In genomic region chr11:47469411-47470179, GRCh38 we compare ENCODE assay signal across 10 cellular contexts. TPM values are rescaled to one million over a fixed set of nuclear protein-coding genes. Genes with fewer than 3 reads are reported as not detected.
A peak's percentile ranks its signal among the peaks of the same experiment; 100 is the strongest.
DNase-seq lines count a peak whose midpoint lies in the region; ATAC-seq and TF ChIP-seq lines count a peak whose summit lies in the region.
"Had no signal": no experiment of that assay in that cellular context is flagged by ENCODE, and none has a peak within 500 bp of the region (broad histone marks: within the 10 kb centered on the region; RNA-seq: fewer than 3 reads in every experiment).

No MANE protein-coding gene starts in this region.

- intact Hi-C loops in CD4-positive, alpha-beta memory T cell (cut with micrococcal nuclease) = no loop called here

- H3K36me3 ChIP-seq in CD4-positive, alpha-beta memory T cell (ENCODE audit: insufficient read depth, low read length) = peaks cover 77% of the 10 kb centered on the region

- peaks cover 3 to 12% (median 6%) of the 10 kb centered on the region in 4 donors for H3K4me1 Mint-ChIP-seq in CD4-positive, alpha-beta memory T cell
- peaks cover 47% of the 10 kb centered on the region for H3K4me1 Mint-ChIP-seq in endothelial cell (ENCODE audit: unreplicated experiment)
- H3K4me1 Mint-ChIP-seq in neural crest cell = peaks cover 36% of the 10 kb centered on the region
- H3K4me1 Mint-ChIP-seq in effector memory CD8-positive, alpha-beta T cell (ENCODE audit: low read depth in 2 of 2) = peaks cover 9 to 25% of the 10 kb centered on the region in 2 donors

- no peak overlapping the region for H3K4me3 ChIP-seq in CD4-positive, alpha-beta memory T cell (ENCODE audit: low read length in 2 of 2)
- H3K4me3 ChIP-seq: MG63 had no signal

- H3K27me3 ChIP-seq in CD4-positive, alpha-beta memory T cell (ENCODE audit: insufficient read depth, low read length) = no peaks in the 10 kb centered on the region
- H3K27me3 ChIP-seq: MG63 had no signal

- H3K4me3 Mint-ChIP-seq in CD4-positive, alpha-beta memory T cell = no peak overlapping the region
- H3K4me3 Mint-ChIP-seq in endothelial cell (ENCODE audit: unreplicated experiment) = no peak overlapping the region
- H3K4me3 Mint-ChIP-seq in neural crest cell = peak overlapping the region; percentile 4
- H3K4me3 Mint-ChIP-seq in effector memory CD8-positive, alpha-beta T cell = no peak overlapping the region

- peaks cover 4% of the 10 kb centered on the region for H3K4me1 ChIP-seq in CD4-positive, alpha-beta memory T cell (ENCODE audit: insufficient read depth, low read length)

- POLR2A ChIA-PET in CD4-positive, alpha-beta memory T cell (lab: Charles Lee; ENCODE audit: partially characterized antibody) = no interaction called here

- no peak overlapping the region for H3K27ac ChIP-seq in CD4-positive, alpha-beta memory T cell (ENCODE audit: low read depth, low read length)

- peaks cover 31 to 81% of the 10 kb centered on the region in 2 donors for H3K36me3 Mint-ChIP-seq in CD4-positive, alpha-beta memory T cell
- H3K36me3 Mint-ChIP-seq in endothelial cell (ENCODE audit: low read depth, unreplicated experiment) (peaks cover 51% of the 10 kb centered on the region), neural crest cell (ENCODE audit: low read depth) (peaks cover 30% of the 10 kb centered on the region)
- peaks cover 84% of the 10 kb centered on the region for H3K36me3 Mint-ChIP-seq in effector memory CD8-positive, alpha-beta T cell (ENCODE audit: insufficient read depth)

- no peak for DNase-seq in CD4-positive, alpha-beta memory T cell
- DNase-seq in NCI-H69 (lab: John Stamatoyannopoulos, UW) (peak; percentile 83), endothelial cell (ENCODE audit: low spot score) (no peak), neural crest cell (ENCODE audit: low read depth, low spot score) (no peak), NCI-H526 treated with DMSO at 0.1 percent for 48 hours (lab: John Stamatoyannopoulos, UW) (no peak), occipital lobe (lab: John Stamatoyannopoulos, UW) (no peak), putamen (ENCODE audit: low spot score) (no peak)
- no peak for DNase-seq in effector memory CD8-positive, alpha-beta T cell
- DNase-seq: left cardiac atrium, MG63 had no signal

- H3K27me3 Mint-ChIP-seq in CD4-positive, alpha-beta memory T cell = no peaks in the 10 kb centered on the region
- H3K27me3 Mint-ChIP-seq in endothelial cell (ENCODE audit: unreplicated experiment) (peaks cover 7% of the 10 kb centered on the region), neural crest cell (ENCODE audit: low read depth) (no peaks in the 10 kb centered on the region)
- no peaks in the 10 kb centered on the region for H3K27me3 Mint-ChIP-seq in effector memory CD8-positive, alpha-beta T cell

- no peaks in the 10 kb centered on the region for H3K9me3 ChIP-seq in CD4-positive, alpha-beta memory T cell (ENCODE audit: control insufficient read depth in 1 of 2, low read length in 2 of 2)
- H3K9me3 ChIP-seq: MG63 had no signal

- H3K9me3 Mint-ChIP-seq in CD4-positive, alpha-beta memory T cell = peaks cover 0 to 1% (median 0%) of the 10 kb centered on the region in 8 donors
- H3K9me3 Mint-ChIP-seq in endothelial cell (ENCODE audit: unreplicated experiment) = no peaks in the 10 kb centered on the region
- H3K9me3 Mint-ChIP-seq in neural crest cell = no peaks in the 10 kb centered on the region
- no peaks in the 10 kb centered on the region for H3K9me3 Mint-ChIP-seq in effector memory CD8-positive, alpha-beta T cell

- no peak for ATAC-seq in effector memory CD8-positive, alpha-beta T cell (replicated peaks)

- peak overlapping the region in 5 of 7 donors; percentile 53 to 87 (median 65) for H3K27ac Mint-ChIP-seq in CD4-positive, alpha-beta memory T cell
- H3K27ac Mint-ChIP-seq in endothelial cell (ENCODE audit: unreplicated experiment) (peak overlapping the region; percentile 78), neural crest cell (ENCODE audit: unreplicated experiment) (no peak overlapping the region)
- H3K27ac Mint-ChIP-seq in effector memory CD8-positive, alpha-beta T cell = peak overlapping the region in 1 of 2 donors; percentile 15

- CTCF ChIA-PET in CD4-positive, alpha-beta memory T cell (lab: Charles Lee; ENCODE audit: partially characterized antibody) = interaction anchor here (0.9 kb wide), 1 partner anchor 15 kb away, joined by 4 read pairs; no protein-coding TSS in a partner anchor

- no peak for TF ChIP-seq CTCF in endothelial cell (IDR thresholded peaks at IDR 0.05; ENCODE audit: unreplicated experiment)
- no peak for TF ChIP-seq CTCF in neural crest cell (conservative IDR thresholded peaks at IDR 0.05)

RNA-seq across cellular contexts. Expression of gene RAPSN, which starts 20.7 kb away (rescaled TPM):
- total RNA-seq in CD4-positive, alpha-beta memory T cell = 1 to 10 TPM in 1 of 2 experiments, under 1 TPM in 1; 0.55 to 1.7 TPM
- polyA plus RNA-seq in CD4-positive, alpha-beta memory T cell = not detected
- total RNA-seq in endothelial cell (ENCODE audit: unreplicated experiment) = 0.95 TPM
- 0.16 and 0.50 TPM in 2 replicates for total RNA-seq in neural crest cell
- total RNA-seq in occipital lobe = not detected
- total RNA-seq: left cardiac atrium had no signal

RNA-seq across cellular contexts. Expression of gene PSMC3, which starts 43.4 kb away (rescaled TPM):
- total RNA-seq in CD4-positive, alpha-beta memory T cell = 10 to 100 TPM; 53.9 to 59.6 TPM
- 100 to 1,000 TPM; 114 to 152 TPM for polyA plus RNA-seq in CD4-positive, alpha-beta memory T cell
- 127 TPM for total RNA-seq in endothelial cell (ENCODE audit: unreplicated experiment)
- total RNA-seq in neural crest cell = 197 and 205 TPM in 2 replicates
- 69.1 TPM for total RNA-seq in occipital lobe
